In genomic region chr7:134047675-134048074, GRCh38 we compare ENCODE assay signal across 9 cellular contexts.
"Had no signal": no experiment of that assay in that cellular context is flagged by ENCODE, and none has a peak within 500 bp of the region (broad histone marks: within the 10 kb centered on the region; RNA-seq: fewer than 3 reads in every experiment).

No MANE protein-coding gene starts in this region.

- H3K9ac ChIP-seq: GM23248 had no signal

- H2AFZ ChIP-seq: GM23248 had no signal

- H3K27ac ChIP-seq: GM23248, HL-60 had no signal

- H3K4me3 ChIP-seq: GM23248, K562 had no signal

- FAIRE-seq: H54, K562 had no signal

- DNase-seq: GM23248, GOT3, H9, HCEC 1CT, IMR-90, KG1 had no signal

- ATAC-seq: K562 had no signal
